ENCODE assay signal across 20 cellular contexts in the genomic region with DNA sequence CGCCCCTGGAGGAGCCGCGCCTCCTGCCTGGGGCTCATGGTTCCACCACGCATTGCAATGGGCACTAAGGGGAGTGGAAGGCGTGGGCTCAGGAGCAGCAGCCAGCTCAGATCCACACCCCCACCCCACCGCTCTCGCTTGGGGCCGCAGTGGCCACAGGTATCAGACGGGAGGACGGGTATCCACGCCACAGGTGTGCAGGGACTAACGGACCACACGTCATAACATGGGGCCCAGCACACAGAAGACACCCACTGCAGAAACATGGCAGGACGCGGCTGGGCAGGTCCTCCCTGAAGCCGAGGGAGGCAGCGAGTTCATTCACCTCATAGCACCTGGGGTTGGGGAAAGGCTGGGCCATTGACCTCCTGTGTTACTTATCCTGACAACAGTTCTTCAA.
"Had no signal": no experiment of that assay in that cellular context is flagged by ENCODE, and none has a peak within 500 bp of the region (broad histone marks: within the 10 kb centered on the region; RNA-seq: fewer than 3 reads in every experiment).

No MANE protein-coding gene starts in this region.

- H3K27ac ChIP-seq: dorsolateral prefrontal cortex, left lung, neutrophil, parathyroid adenoma, prostate gland, right atrium auricular region, testis, tibial artery had no signal

- H3K36me3 ChIP-seq: prostate gland, right atrium auricular region had no signal

- H3K9me3 ChIP-seq: left lung, neutrophil, prostate gland, right atrium auricular region, sigmoid colon, testis, tibial artery had no signal

- DNase-seq: effector CD4-positive, alpha-beta T cell; head of caudate nucleus; natural killer cell; sigmoid colon; stimulated activated CD4-positive, alpha-beta T cell treated with anti-CD3 and anti-CD28 coated beads, Interleukin-4, amount 100 ng/mL, for 4 hours; stimulated activated naive CD8-positive, alpha-beta T cell treated with anti-CD3 and anti-CD28 coated beads, Interleukin-15, Interleukin-2, amounts not matched to agents 100 U/mL and 50 U/mL, for 24 hours; substantia nigra; testis had no signal

- H3K27me3 ChIP-seq: dorsolateral prefrontal cortex, left lung, neutrophil, right atrium auricular region, sigmoid colon, testis, tibial artery had no signal

- ATAC-seq: left cardiac atrium; left lung; natural killer cell; stimulated activated naive CD8-positive, alpha-beta T cell treated with anti-CD3 and anti-CD28 coated beads, Interleukin-15, Interleukin-2, amounts not matched to agents 100 U/mL and 50 U/mL, for 24 hours had no signal

- H3K9ac ChIP-seq: parathyroid adenoma had no signal

- FAIRE-seq: colon, frontal cortex, urothelium cell line had no signal

- H3K4me3 ChIP-seq: dorsolateral prefrontal cortex, left lung, lung, prostate gland, right atrium auricular region, sigmoid colon, testis, tibial artery had no signal

- H2AFZ ChIP-seq: parathyroid adenoma had no signal

- H3K4me1 ChIP-seq: parathyroid adenoma, prostate gland, testis, tibial artery had no signal
